Comparison of ENCODE assay signal across 1 cellular context in genomic region chr6:118896339-118897136, GRCh38.
TF ChIP-seq lines count a peak whose summit lies in the region.

No MANE protein-coding gene starts in this region.

TF ChIP-seq in HepG2, 621 proteins besides CTCF, POLR2A, EP300 and RAD21 (continued from another document and continues in another):
- TF ChIP-seq HMGXB4 (CRISPR knock-in tag; IDR thresholded peaks at IDR 0.05; ENCODE audit: borderline replicate concordance in 1 of 2, low read depth in 1 of 2) (peak in 1 of 2 experiments; percentile 58; a peak in 3 of 4 replicates), HINFP (CRISPR knock-in tag; IDR thresholded peaks at IDR 0.05; ENCODE audit: low read depth) (no peak), ARID2 (CRISPR knock-in tag; IDR thresholded peaks at IDR 0.05; ENCODE audit: borderline replicate concordance) (no peak), ZNF761 (CRISPR knock-in tag; conservative IDR thresholded peaks at IDR 0.05) (no peak), TEAD3 (CRISPR knock-in tag; optimal IDR thresholded peaks at IDR 0.05; ENCODE audit: borderline replicate concordance) (peak; percentile 10), KLF11 (CRISPR knock-in tag; IDR thresholded peaks at IDR 0.05) (no peak), TRAFD1 (CRISPR knock-in tag; IDR thresholded peaks at IDR 0.05; ENCODE audit: borderline replicate concordance) (no peak), ZNF382 (CRISPR knock-in tag; IDR thresholded peaks at IDR 0.05; ENCODE audit: borderline replicate concordance) (no peak), ZNF792 (CRISPR knock-in tag; IDR thresholded peaks at IDR 0.05) (no peak), ZNF784 (CRISPR knock-in tag; IDR thresholded peaks at IDR 0.05; ENCODE audit: borderline replicate concordance) (no peak), SMAD1 (CRISPR knock-in tag; IDR thresholded peaks at IDR 0.05; ENCODE audit: borderline replicate concordance, low read depth) (no peak), ZFP37 (CRISPR knock-in tag; IDR thresholded peaks at IDR 0.05; ENCODE audit: borderline replicate concordance) (no peak), ZSCAN30 (CRISPR knock-in tag; IDR thresholded peaks at IDR 0.05) (no peak), AHDC1 (CRISPR knock-in tag; IDR thresholded peaks at IDR 0.05; ENCODE audit: borderline replicate concordance) (peak; percentile 32; the same call in 1 of the 2 replicates), ZNF331 (CRISPR knock-in tag; IDR thresholded peaks at IDR 0.05) (no peak), TOE1 (CRISPR knock-in tag; IDR thresholded peaks at IDR 0.05) (peak; percentile 21; the same call in 1 of the 2 replicates), ELF3 (CRISPR knock-in tag; IDR thresholded peaks at IDR 0.05) (no peak), GABPA (IDR thresholded peaks at IDR 0.05; ENCODE audit: low read depth, low read length) (no peak), GABPA (CRISPR knock-in tag; IDR thresholded peaks at IDR 0.05; ENCODE audit: low read depth) (0 out of 2 replicates have a peak, but pooled peaks have one; percentile 39), CEBPZ (IDR thresholded peaks at IDR 0.05; ENCODE audit: low read length) (no peak), ZNF710 (CRISPR knock-in tag; IDR thresholded peaks at IDR 0.05; ENCODE audit: borderline replicate concordance) (no peak), KDM5A (IDR thresholded peaks at IDR 0.05; ENCODE audit: borderline replicate concordance, low read length) (peak; percentile 31; the same call in 1 of the 2 replicates), ZNF138 (CRISPR knock-in tag; IDR thresholded peaks at IDR 0.05; ENCODE audit: low read depth) (no peak), ZBTB1 (CRISPR knock-in tag; IDR thresholded peaks at IDR 0.05; ENCODE audit: borderline replicate concordance) (no peak), ZNF609 (CRISPR knock-in tag; IDR thresholded peaks at IDR 0.05; ENCODE audit: borderline replicate concordance) (no peak), SP1 (IDR thresholded peaks at IDR 0.05) (no peak), SP1 (CRISPR knock-in tag; IDR thresholded peaks at IDR 0.05) (no peak), ZNF296 (CRISPR knock-in tag; conservative IDR thresholded peaks at IDR 0.05) (no peak), MAFF (IDR thresholded peaks at IDR 0.05; ENCODE audit: low read depth, low read length) (peak; percentile 79), ZBTB34 (CRISPR knock-in tag; IDR thresholded peaks at IDR 0.05) (no peak)
